Comparison of ENCODE assay signal across 9 cellular contexts in genomic region chr10:72133517-72133916, GRCh38. TPM values are rescaled to one million over a fixed set of nuclear protein-coding genes. Genes with fewer than 3 reads are reported as not detected.
DNase-seq lines count a peak whose midpoint lies in the region; ATAC-seq and TF ChIP-seq lines count a peak whose summit lies in the region.
"Had no signal": no experiment of that assay in that cellular context is flagged by ENCODE, and none has a peak within 500 bp of the region (broad histone marks: within the 10 kb centered on the region; RNA-seq: fewer than 3 reads in every experiment).

No MANE protein-coding gene starts in this region.

- no peaks in the 10 kb centered on the region; the same call in 1 of the 2 replicates for H3K36me3 ChIP-seq in GM23338 (ENCODE audit: insufficient read depth)

- no peaks in the 10 kb centered on the region for H3K79me2 ChIP-seq in GM23338 (replicated peaks; ENCODE audit: insufficient read depth)

- H4K20me1 ChIP-seq in GM23338 (replicated peaks; ENCODE audit: insufficient read depth), result no peaks in the 10 kb centered on the region

- H3F3A ChIP-seq in GM23338 (replicated peaks; ENCODE audit: low read depth), result no peaks in the 10 kb centered on the region

- ATAC-seq in HG03159 (IDR thresholded peaks at IDR 0.05; ENCODE audit: unreplicated experiment), result peak; percentile 75
- no peak for ATAC-seq in GM23338

- H2AFZ ChIP-seq in GM23338, result no peak overlapping the region

- no peak overlapping the region for H3K4me2 ChIP-seq in GM23338

- H3K4me3 Mint-ChIP-seq in GM23338, result no peak overlapping the region

- in situ Hi-C loops in astrocyte of the cerebellum (cut with HindIII; ENCODE audit: low sequenced_read_pairs), result no loop called here

- no peaks in the 10 kb centered on the region for H3K27me3 Mint-ChIP-seq in GM23338 (ENCODE audit: insufficient read depth, low read depth, poor library complexity)

- no peaks in the 10 kb centered on the region for H3K9me2 ChIP-seq in GM23338 (ENCODE audit: insufficient read depth)

- peaks cover 13% of the 10 kb centered on the region; the same call in 2 of the 3 replicates for H3K4me1 Mint-ChIP-seq in GM23338

- H3K4me1 ChIP-seq in GM23338 (ENCODE audit: insufficient read depth), result peaks cover 2% of the 10 kb centered on the region; the same call in 1 of the 2 replicates

- H3K36me3 Mint-ChIP-seq in GM23338 (ENCODE audit: low read depth), result peaks cover 18% of the 10 kb centered on the region

- peaks cover 8% of the 10 kb centered on the region; the same call in 2 of the 3 replicates for H3K9me3 Mint-ChIP-seq in GM23338
- H3K9me3 Mint-ChIP-seq: activated naive CD4-positive, alpha-beta T cell treated with anti-CD3 and anti-CD28 coated beads, Interleukin-2, amount 50 U/mL, for 72 hours had no signal

- H3K4me3 ChIP-seq in AG10803 (ENCODE audit: low read length) (no peak overlapping the region), astrocyte of the cerebellum (ENCODE audit: low read depth, low read length) (no peak overlapping the region), GM23338 (no peak overlapping the region)

- no peak overlapping the region for H3K27ac Mint-ChIP-seq in GM23338

- DNase-seq in AG10803 (ENCODE audit: low read depth), result peak; percentile 62
- DNase-seq in GM19238 (ENCODE audit: insufficient read length, low spot score), result peak; percentile 30
- DNase-seq in astrocyte of the cerebellum (ENCODE audit: low read depth), result peak; percentile 40
- DNase-seq in NCI-H82 (lab: John Stamatoyannopoulos, UW), result no peak
- no peak for DNase-seq in NCI-H2107 (lab: John Stamatoyannopoulos, UW)
- DNase-seq in DMS 273 (lab: John Stamatoyannopoulos, UW; ENCODE audit: unreplicated experiment), result no peak
- no peak for DNase-seq in GM23338 (ENCODE audit: low spot score)

- H3K27ac ChIP-seq in GM23338 (ENCODE audit: low read depth), result no peak overlapping the region

- H3K27me3 ChIP-seq in GM23338 (ENCODE audit: insufficient read depth), result no peaks in the 10 kb centered on the region

- TF ChIP-seq CTCF in AG10803 (conservative IDR thresholded peaks at IDR 0.05; ENCODE audit: low read length) (no peak), astrocyte of the cerebellum (IDR thresholded peaks at IDR 0.05; ENCODE audit: low read depth, low read length, missing control alignments) (no peak), GM23338 (conservative IDR thresholded peaks at IDR 0.05; ENCODE audit: low read depth in 2 of 2) (no peak)

TF ChIP-seq in GM23338, 12 proteins besides CTCF, POLR2A, EP300 and RAD21 (continues in another document):
- TF ChIP-seq ETS1 (IDR thresholded peaks at IDR 0.05) (no peak), ZNF331 (CRISPR knock-in tag; IDR thresholded peaks at IDR 0.05; ENCODE audit: low read depth) (no peak), EZH2phosphoT487 (IDR thresholded peaks at IDR 0.05; ENCODE audit: unreplicated experiment) (no peak), EZH2 (IDR thresholded peaks at IDR 0.05; ENCODE audit: low read depth, unreplicated experiment) (no peak), POLR2AphosphoS5 (IDR thresholded peaks at IDR 0.05; ENCODE audit: low read depth) (no peak), NANOG (IDR thresholded peaks at IDR 0.05; ENCODE audit: borderline replicate concordance) (no peak), ZNF114 (CRISPR knock-in tag; IDR thresholded peaks at IDR 0.05) (no peak), CREB1 (CRISPR knock-in tag; IDR thresholded peaks at IDR 0.05; ENCODE audit: low read depth) (no peak), STAT1 (IDR thresholded peaks at IDR 0.05; ENCODE audit: unreplicated experiment) (no peak)
- TF ChIP-seq, protein P1, sequence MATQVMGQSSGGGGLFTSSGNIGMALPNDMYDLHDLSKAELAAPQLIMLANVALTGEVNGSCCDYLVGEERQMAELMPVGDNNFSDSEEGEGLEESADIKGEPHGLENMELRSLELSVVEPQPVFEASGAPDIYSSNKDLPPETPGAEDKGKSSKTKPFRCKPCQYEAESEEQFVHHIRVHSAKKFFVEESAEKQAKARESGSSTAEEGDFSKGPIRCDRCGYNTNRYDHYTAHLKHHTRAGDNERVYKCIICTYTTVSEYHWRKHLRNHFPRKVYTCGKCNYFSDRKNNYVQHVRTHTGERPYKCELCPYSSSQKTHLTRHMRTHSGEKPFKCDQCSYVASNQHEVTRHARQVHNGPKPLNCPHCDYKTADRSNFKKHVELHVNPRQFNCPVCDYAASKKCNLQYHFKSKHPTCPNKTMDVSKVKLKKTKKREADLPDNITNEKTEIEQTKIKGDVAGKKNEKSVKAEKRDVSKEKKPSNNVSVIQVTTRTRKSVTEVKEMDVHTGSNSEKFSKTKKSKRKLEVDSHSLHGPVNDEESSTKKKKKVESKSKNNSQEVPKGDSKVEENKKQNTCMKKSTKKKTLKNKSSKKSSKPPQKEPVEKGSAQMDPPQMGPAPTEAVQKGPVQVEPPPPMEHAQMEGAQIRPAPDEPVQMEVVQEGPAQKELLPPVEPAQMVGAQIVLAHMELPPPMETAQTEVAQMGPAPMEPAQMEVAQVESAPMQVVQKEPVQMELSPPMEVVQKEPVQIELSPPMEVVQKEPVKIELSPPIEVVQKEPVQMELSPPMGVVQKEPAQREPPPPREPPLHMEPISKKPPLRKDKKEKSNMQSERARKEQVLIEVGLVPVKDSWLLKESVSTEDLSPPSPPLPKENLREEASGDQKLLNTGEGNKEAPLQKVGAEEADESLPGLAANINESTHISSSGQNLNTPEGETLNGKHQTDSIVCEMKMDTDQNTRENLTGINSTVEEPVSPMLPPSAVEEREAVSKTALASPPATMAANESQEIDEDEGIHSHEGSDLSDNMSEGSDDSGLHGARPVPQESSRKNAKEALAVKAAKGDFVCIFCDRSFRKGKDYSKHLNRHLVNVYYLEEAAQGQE (IDR thresholded peaks at IDR 0.05; ENCODE audit: unreplicated experiment), result no peak

RNA-seq across cellular contexts. Expression of gene SPOCK2, which starts 45.2 kb away (rescaled TPM):
- 2.6 and 3.6 TPM in 2 replicates for total RNA-seq in GM23338 (2014; rRNA removed; shearing (Covaris generic))
- 1.2 and 1.3 TPM in 2 replicates for polyA plus RNA-seq in GM23338 (2016; fragmentation: Nextera tagmentation; extraction: Ambion mirVana)

Comparison
In these comparisons a context has a peak if more than half of its experiments do, and no peak if none do; other contexts are left out.
1. DNase-seq: peak in AG10803 (single experiment), GM19238 (single experiment) and astrocyte of the cerebellum (single experiment); none in NCI-H82 (single experiment), NCI-H2107 (single experiment), DMS 273 (single experiment) and GM23338 (single experiment).